Comparison of ENCODE assay signal across 2 cellular contexts in the genomic region with DNA sequence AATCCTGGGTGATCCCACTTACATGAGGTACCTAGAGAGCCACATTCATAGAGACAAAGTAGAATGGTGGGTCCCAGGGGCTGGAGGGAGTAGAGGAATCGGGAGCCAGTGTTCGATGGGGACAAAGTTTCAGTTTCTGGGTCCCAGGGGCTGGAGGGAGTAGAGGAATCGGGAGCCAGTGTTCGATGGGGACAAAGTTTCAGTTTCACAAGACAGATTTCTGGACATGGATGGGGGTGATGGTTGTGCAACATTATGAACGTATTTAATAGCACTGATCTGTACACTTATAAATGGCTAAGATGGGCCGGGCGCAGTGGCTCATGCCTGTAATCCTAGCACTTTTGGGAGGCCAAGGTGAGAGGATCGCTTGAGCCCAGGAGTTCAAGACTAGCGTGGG. TPM values are rescaled to one million over a fixed set of nuclear protein-coding genes. Genes with fewer than 3 reads are reported as not detected.
"Had no signal": no experiment of that assay in that cellular context is flagged by ENCODE, and none has a peak within 500 bp of the region (broad histone marks: within the 10 kb centered on the region; RNA-seq: fewer than 3 reads in every experiment).

No MANE protein-coding gene starts in this region.

RNA-seq across cellular contexts. Expression of gene PANX2, which starts 34.5 kb away (rescaled TPM):
- total RNA-seq: skeletal muscle tissue had no signal
- polyA plus RNA-seq: naive thymus-derived CD4-positive, alpha-beta T cell had no signal
